ENCODE assay signal across 31 cellular contexts in the genomic region with DNA sequence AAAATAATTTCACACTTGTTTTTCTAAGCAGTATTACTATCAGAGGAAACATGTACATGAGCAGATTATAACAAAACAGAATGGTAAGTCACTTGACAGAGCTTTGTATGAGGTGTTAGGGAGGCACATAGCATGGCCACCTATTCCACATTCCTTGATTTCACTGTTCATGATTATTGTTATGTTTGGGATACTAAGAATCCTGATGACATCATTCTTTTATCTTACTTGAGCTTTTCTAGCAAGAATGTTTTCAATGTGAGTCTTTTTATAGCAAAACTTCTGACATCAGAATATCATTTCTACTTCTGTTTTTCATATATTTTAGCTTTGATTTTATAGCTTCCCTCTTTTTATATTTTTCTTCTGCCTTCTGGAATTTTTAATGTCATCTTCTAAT.
"Had no signal": no experiment of that assay in that cellular context is flagged by ENCODE, and none has a peak within 500 bp of the region (broad histone marks: within the 10 kb centered on the region; RNA-seq: fewer than 3 reads in every experiment).

No MANE protein-coding gene starts in this region.

- H3K27me3 ChIP-seq: adrenal gland, brain microvascular endothelial cell, esophagus muscularis mucosa, gastroesophageal sphincter had no signal

- H3K27me3 Mint-ChIP-seq: activated CD4-positive, alpha-beta memory T cell treated with anti-CD3 and anti-CD28 coated beads for 36 hours; activated CD4-positive, alpha-beta T cell treated with anti-CD3 and anti-CD28 coated beads for 36 hours; activated CD4-positive, alpha-beta T cell treated with anti-CD3 and anti-CD28 coated beads, Interleukin-2, amount 10 ng/mL, durations not matched to agents 24 days and 14 days; activated naive CD4-positive, alpha-beta T cell treated with anti-CD3 and anti-CD28 coated beads, Interleukin-2, amount 10 ng/mL, durations not matched to agents 7 days and 5 days; activated naive CD8-positive, alpha-beta T cell treated with anti-CD3 and anti-CD28 coated beads, Interleukin-2, amount 10 ng/mL, durations not matched to agents 7 days and 5 days; activated T-cell treated with anti-CD3 and anti-CD28 coated beads, Interleukin-2, amount 50 U/mL, for 24 hours; central memory CD8-positive, alpha-beta T cell; effector memory CD8-positive, alpha-beta T cell; T-helper 17 cell had no signal

- H3K4me1 ChIP-seq: adrenal gland had no signal

- H3K9me3 Mint-ChIP-seq: activated CD4-positive, alpha-beta memory T cell treated with anti-CD3 and anti-CD28 coated beads for 36 hours; activated CD4-positive, alpha-beta T cell treated with anti-CD3 and anti-CD28 coated beads, Interleukin-2, amount 10 ng/mL, durations not matched to agents 24 days and 14 days; activated naive CD4-positive, alpha-beta T cell treated with anti-CD3 and anti-CD28 coated beads, Interleukin-2, amount 10 ng/mL, durations not matched to agents 7 days and 5 days; activated naive CD8-positive, alpha-beta T cell treated with anti-CD3 and anti-CD28 coated beads, Interleukin-2, amount 10 ng/mL, durations not matched to agents 7 days and 5 days; central memory CD8-positive, alpha-beta T cell; effector memory CD8-positive, alpha-beta T cell had no signal

- H3K4me3 Mint-ChIP-seq: activated CD4-positive, alpha-beta memory T cell treated with anti-CD3 and anti-CD28 coated beads for 36 hours; activated CD4-positive, alpha-beta T cell treated with anti-CD3 and anti-CD28 coated beads for 36 hours; activated CD4-positive, alpha-beta T cell treated with anti-CD3 and anti-CD28 coated beads, Interleukin-2, amount 10 ng/mL, durations not matched to agents 24 days and 14 days; activated naive CD4-positive, alpha-beta T cell treated with anti-CD3 and anti-CD28 coated beads, Interleukin-2, amount 10 ng/mL, durations not matched to agents 7 days and 5 days; activated naive CD8-positive, alpha-beta T cell treated with anti-CD3 and anti-CD28 coated beads, Interleukin-2, amount 10 ng/mL, durations not matched to agents 7 days and 5 days; activated T-cell treated with anti-CD3 and anti-CD28 coated beads, Interleukin-2, amount 50 U/mL, for 24 hours; activated T-cell treated with anti-CD3 and anti-CD28 coated beads, Interleukin-2, amount 50 U/mL, for 72 hours; central memory CD8-positive, alpha-beta T cell; effector memory CD8-positive, alpha-beta T cell; T-helper 17 cell; T-helper 2 cell treated with Interferon-gamma antibody and Interleukin-4, amounts not matched to agents 5 μg/mL and 100 μg/mL, for 36 hours had no signal

- H3K36me3 Mint-ChIP-seq: activated CD4-positive, alpha-beta memory T cell treated with anti-CD3 and anti-CD28 coated beads for 36 hours; activated naive CD4-positive, alpha-beta T cell treated with anti-CD3 and anti-CD28 coated beads, Interleukin-2, amount 10 ng/mL, durations not matched to agents 7 days and 5 days; activated naive CD4-positive, alpha-beta T cell treated with anti-CD3 and anti-CD28 coated beads, Interleukin-2, amount 50 U/mL, for 72 hours; activated naive CD8-positive, alpha-beta T cell treated with anti-CD3 and anti-CD28 coated beads, Interleukin-2, amount 10 ng/mL, durations not matched to agents 7 days and 5 days had no signal

- H3K4me1 Mint-ChIP-seq: activated CD4-positive, alpha-beta T cell treated with anti-CD3 and anti-CD28 coated beads for 36 hours; activated CD4-positive, alpha-beta T cell treated with anti-CD3 and anti-CD28 coated beads, Interleukin-2, amount 10 ng/mL, durations not matched to agents 24 days and 14 days; activated naive CD4-positive, alpha-beta T cell treated with anti-CD3 and anti-CD28 coated beads, Interleukin-2, amount 10 ng/mL, durations not matched to agents 7 days and 5 days; activated naive CD8-positive, alpha-beta T cell treated with anti-CD3 and anti-CD28 coated beads, Interleukin-2, amount 10 ng/mL, durations not matched to agents 7 days and 5 days; central memory CD8-positive, alpha-beta T cell; T-helper 17 cell had no signal

- H3K9me3 ChIP-seq: adrenal gland, esophagus muscularis mucosa, gastroesophageal sphincter had no signal

- H3K27ac ChIP-seq: adrenal gland, brain microvascular endothelial cell, esophagus muscularis mucosa, gastroesophageal sphincter had no signal

- H3K27ac Mint-ChIP-seq: activated CD4-positive, alpha-beta memory T cell treated with anti-CD3 and anti-CD28 coated beads for 36 hours; activated CD4-positive, alpha-beta T cell treated with anti-CD3 and anti-CD28 coated beads for 36 hours; activated CD4-positive, alpha-beta T cell treated with anti-CD3 and anti-CD28 coated beads, Interleukin-2, amount 10 ng/mL, durations not matched to agents 24 days and 14 days; activated naive CD4-positive, alpha-beta T cell treated with anti-CD3 and anti-CD28 coated beads, Interleukin-2, amount 10 ng/mL, durations not matched to agents 7 days and 5 days; activated naive CD4-positive, alpha-beta T cell treated with anti-CD3 and anti-CD28 coated beads, Interleukin-2, amount 50 U/mL, for 72 hours; activated naive CD8-positive, alpha-beta T cell treated with anti-CD3 and anti-CD28 coated beads, Interleukin-2, amount 10 ng/mL, durations not matched to agents 7 days and 5 days; activated T-cell treated with anti-CD3 and anti-CD28 coated beads, Interleukin-2, amount 50 U/mL, for 24 hours; activated T-cell treated with anti-CD3 and anti-CD28 coated beads, Interleukin-2, amount 50 U/mL, for 72 hours; effector memory CD8-positive, alpha-beta T cell; T-helper 17 cell; T-helper 2 cell treated with Interferon-gamma antibody and Interleukin-4, amounts not matched to agents 5 μg/mL and 100 μg/mL, for 36 hours had no signal

- DNase-seq: activated CD4-positive, alpha-beta memory T cell treated with anti-CD3 and anti-CD28 coated beads for 36 hours; activated CD4-positive, alpha-beta T cell treated with anti-CD3 and anti-CD28 coated beads for 36 hours; activated CD4-positive, alpha-beta T cell treated with anti-CD3 and anti-CD28 coated beads, Interleukin-2, amount 10 ng/mL, durations not matched to agents 24 days and 14 days; activated CD4-positive, CD25-positive, alpha-beta regulatory T cell; activated CD4-positive, CD25-positive, alpha-beta regulatory T cell treated with anti-CD3 and anti-CD28 coated beads, Interleukin-2, amount 50 U/mL, for 72 hours; activated CD8-positive, alpha-beta memory T cell treated with anti-CD3 and anti-CD28 coated beads, Interleukin-2, amount 50 U/mL, for 48 hours; activated gamma-delta T cell; activated naive CD4-positive, alpha-beta T cell; activated naive CD4-positive, alpha-beta T cell treated with anti-CD3 and anti-CD28 coated beads, Interleukin-2, amount 10 ng/mL, durations not matched to agents 7 days and 5 days; activated naive CD8-positive, alpha-beta T cell treated with anti-CD3 and anti-CD28 coated beads, Interleukin-2, amount 10 ng/mL, durations not matched to agents 7 days and 5 days; activated T-cell treated with anti-CD3 and anti-CD28 coated beads for 4 hours; activated T-cell treated with anti-CD3 and anti-CD28 coated beads, Interleukin-2, amount 50 U/mL, for 24 hours; activated T-cell treated with anti-CD3 and anti-CD28 coated beads, Interleukin-2, amount 50 U/mL, for 72 hours; adrenal gland; amygdala; aorta; brain microvascular endothelial cell; cortex of kidney; dermis blood vessel endothelial cell; effector CD4-positive, alpha-beta T cell; effector memory CD8-positive, alpha-beta T cell; erythroblast; foreskin melanocyte; T-helper 1 cell; T-helper 17 cell; T1000 had no signal

- ATAC-seq: activated CD4-positive, alpha-beta T cell treated with anti-CD3 and anti-CD28 coated beads for 36 hours; activated naive CD4-positive, alpha-beta T cell treated with anti-CD3 and anti-CD28 coated beads, Interleukin-2, amount 50 U/mL, for 72 hours; activated T-cell treated with anti-CD3 and anti-CD28 coated beads, Interleukin-2, amount 50 U/mL, for 72 hours; effector memory CD8-positive, alpha-beta T cell; gastroesophageal sphincter; T-helper 17 cell had no signal

- H3K4me3 ChIP-seq: adrenal gland, esophagus muscularis mucosa, gastroesophageal sphincter had no signal

- H3K36me3 ChIP-seq: adrenal gland, brain microvascular endothelial cell, esophagus muscularis mucosa, gastroesophageal sphincter had no signal
